ENCODE assay signal across 12 cellular contexts in the genomic region with DNA sequence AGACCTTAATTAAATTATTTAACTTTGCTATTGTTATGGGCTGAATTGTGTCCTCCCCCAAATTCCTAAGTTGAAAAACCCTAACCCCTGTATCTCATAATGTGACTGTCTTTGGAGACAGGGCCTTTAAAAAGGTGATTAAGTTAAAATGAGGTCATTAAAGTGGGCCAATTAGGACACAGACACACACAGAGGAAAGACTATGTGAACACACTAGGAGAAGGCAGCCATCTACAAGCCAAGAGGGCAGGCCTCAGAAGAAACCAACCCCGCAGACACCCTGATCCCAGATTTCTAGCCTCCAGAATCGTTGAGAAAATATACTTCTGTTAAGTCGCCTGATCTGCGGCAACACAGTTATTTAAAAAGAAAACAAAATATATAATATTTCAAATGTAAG. TPM values are rescaled to one million over a fixed set of nuclear protein-coding genes. Genes with fewer than 3 reads are reported as not detected.
A peak's percentile ranks its signal among the peaks of the same experiment; 100 is the strongest.
DNase-seq lines count a peak whose midpoint lies in the region; ATAC-seq, FAIRE-seq and TF ChIP-seq lines count a peak whose summit lies in the region.
"Had no signal": no experiment of that assay in that cellular context is flagged by ENCODE, and none has a peak within 500 bp of the region (broad histone marks: within the 10 kb centered on the region; RNA-seq: fewer than 3 reads in every experiment).

No MANE protein-coding gene starts in this region.

- CTCF ChIA-PET in CD8-positive, alpha-beta memory T cell (lab: Charles Lee) = interaction anchor here (0.9 to 6.2 kb wide), 9 partner anchors 12 to 111 kb away, joined by 3 to 56 read pairs (median 4); no protein-coding TSS in a partner anchor

- H3K4me1 Mint-ChIP-seq in CD8-positive, alpha-beta memory T cell = peaks cover 54 to 71% (median 68%) of the 10 kb centered on the region in 3 donors
- H3K4me1 Mint-ChIP-seq in activated T-helper 1 cell treated with anti-CD3 and anti-CD28 coated beads, Interleukin-12 subunit alpha, Interleukin-12 subunit beta, Interleukin-2, Interleukin-4 antibody, amounts not matched to agents 30 ng/mL and 10 ng/mL and 1 ng/mL, durations not matched to agents 14 hours and 24 hours and 36 hours (ENCODE audit: low read depth) = peaks cover 75% of the 10 kb centered on the region
- peaks cover 15% of the 10 kb centered on the region for H3K4me1 Mint-ChIP-seq in neural progenitor cell

- peaks cover 23% of the 10 kb centered on the region for H3K36me3 ChIP-seq in CD8-positive, alpha-beta memory T cell (ENCODE audit: insufficient read depth, low read length)
- H3K36me3 ChIP-seq in neural progenitor cell = no peaks in the 10 kb centered on the region
- peaks cover 11% of the 10 kb centered on the region for H3K36me3 ChIP-seq in BE2C

- peaks cover 0 to 3% of the 10 kb centered on the region in 2 donors for H3K27me3 Mint-ChIP-seq in CD8-positive, alpha-beta memory T cell
- H3K27me3 Mint-ChIP-seq in activated T-helper 1 cell treated with anti-CD3 and anti-CD28 coated beads, Interleukin-12 subunit alpha, Interleukin-12 subunit beta, Interleukin-2, Interleukin-4 antibody, amounts not matched to agents 30 ng/mL and 10 ng/mL and 1 ng/mL, durations not matched to agents 14 hours and 24 hours and 36 hours (ENCODE audit: insufficient read depth) = no peaks in the 10 kb centered on the region
- H3K27me3 Mint-ChIP-seq in neural progenitor cell (ENCODE audit: insufficient read depth, low read depth) = no peaks in the 10 kb centered on the region
- H3K27me3 Mint-ChIP-seq: dendritic cell treated with granulocyte-macrophage colony-stimulating factor and Interleukin-4, amounts not matched to agents 40 ng/mL and 50 ng/mL, for 4 days had no signal

- peaks cover 1% of the 10 kb centered on the region for H3F3A ChIP-seq in neural progenitor cell (ENCODE audit: low read depth)

- POLR2A ChIA-PET in CD8-positive, alpha-beta memory T cell (lab: Charles Lee) = interaction anchor here (1.2 to 2.7 kb wide), 2 partner anchors 11 to 33 kb away, joined by 3 to 8 read pairs; no protein-coding TSS in a partner anchor

- no peaks in the 10 kb centered on the region for H3K27me3 ChIP-seq in CD8-positive, alpha-beta memory T cell (ENCODE audit: insufficient read depth, low read length, poor library complexity, severe bottlenecking)
- peaks cover 3% of the 10 kb centered on the region for H3K27me3 ChIP-seq in neural progenitor cell
- no peaks in the 10 kb centered on the region for H3K27me3 ChIP-seq in BE2C

- H3K27ac Mint-ChIP-seq in CD8-positive, alpha-beta memory T cell = peak overlapping the region; percentile 66 to 99 (median 94)
- peak overlapping the region; percentile 90 for H3K27ac Mint-ChIP-seq in activated T-helper 1 cell treated with anti-CD3 and anti-CD28 coated beads, Interleukin-12 subunit alpha, Interleukin-12 subunit beta, Interleukin-2, Interleukin-4 antibody, amounts not matched to agents 30 ng/mL and 10 ng/mL and 1 ng/mL, durations not matched to agents 14 hours and 24 hours and 36 hours
- no peak overlapping the region for H3K27ac Mint-ChIP-seq in neural progenitor cell

- peaks cover 56% of the 10 kb centered on the region for H3K4me1 ChIP-seq in CD8-positive, alpha-beta memory T cell (ENCODE audit: insufficient read depth, low read length)
- H3K4me1 ChIP-seq in neural progenitor cell (peaks cover 43% of the 10 kb centered on the region), BE2C (peaks cover 3% of the 10 kb centered on the region)

- ATAC-seq in HG03196 (IDR thresholded peaks at IDR 0.05; ENCODE audit: unreplicated experiment) (no peak), GM18868 (IDR thresholded peaks at IDR 0.05; ENCODE audit: unreplicated experiment) (no peak)

- no peak overlapping the region for H3K9ac ChIP-seq in neural progenitor cell

- peak overlapping the region; percentile 76 to 96 (median 80) for H3K4me3 Mint-ChIP-seq in CD8-positive, alpha-beta memory T cell
- H3K4me3 Mint-ChIP-seq in activated T-helper 1 cell treated with anti-CD3 and anti-CD28 coated beads, Interleukin-12 subunit alpha, Interleukin-12 subunit beta, Interleukin-2, Interleukin-4 antibody, amounts not matched to agents 30 ng/mL and 10 ng/mL and 1 ng/mL, durations not matched to agents 14 hours and 24 hours and 36 hours = peak overlapping the region; percentile 87
- H3K4me3 Mint-ChIP-seq in neural progenitor cell = no peak overlapping the region
- H3K4me3 Mint-ChIP-seq: dendritic cell treated with granulocyte-macrophage colony-stimulating factor and Interleukin-4, amounts not matched to agents 40 ng/mL and 50 ng/mL, for 4 days had no signal

- H2AFZ ChIP-seq in neural progenitor cell (replicated peaks) = no peak overlapping the region

- peak overlapping the region; percentile 34 for H3K4me2 ChIP-seq in neural progenitor cell

- peak overlapping the region; percentile 67 for H3K4me3 ChIP-seq in CD8-positive, alpha-beta memory T cell (ENCODE audit: low read length)
- no peak overlapping the region for H3K4me3 ChIP-seq in neural progenitor cell
- H3K4me3 ChIP-seq in BE2C (ENCODE audit: low read depth, low read length) = no peak overlapping the region

- peaks cover 13 to 77% (median 26%) of the 10 kb centered on the region in 3 donors for H3K36me3 Mint-ChIP-seq in CD8-positive, alpha-beta memory T cell
- peaks cover 72% of the 10 kb centered on the region for H3K36me3 Mint-ChIP-seq in activated T-helper 1 cell treated with anti-CD3 and anti-CD28 coated beads, Interleukin-12 subunit alpha, Interleukin-12 subunit beta, Interleukin-2, Interleukin-4 antibody, amounts not matched to agents 30 ng/mL and 10 ng/mL and 1 ng/mL, durations not matched to agents 14 hours and 24 hours and 36 hours (ENCODE audit: low read depth)
- H3K36me3 Mint-ChIP-seq in neural progenitor cell = peaks cover 14% of the 10 kb centered on the region

- H3K79me2 ChIP-seq in neural progenitor cell (ENCODE audit: low read depth) = peaks cover 57% of the 10 kb centered on the region

- no peaks in the 10 kb centered on the region for H4K20me1 ChIP-seq in neural progenitor cell (ENCODE audit: low read depth)

- peak; percentile 51 for FAIRE-seq in GM19239 (lab: Jason Lieb, UNC)

- no peaks in the 10 kb centered on the region for H3K9me3 Mint-ChIP-seq in CD8-positive, alpha-beta memory T cell
- no peaks in the 10 kb centered on the region for H3K9me3 Mint-ChIP-seq in activated T-helper 1 cell treated with anti-CD3 and anti-CD28 coated beads, Interleukin-12 subunit alpha, Interleukin-12 subunit beta, Interleukin-2, Interleukin-4 antibody, amounts not matched to agents 30 ng/mL and 10 ng/mL and 1 ng/mL, durations not matched to agents 14 hours and 24 hours and 36 hours
- no peaks in the 10 kb centered on the region for H3K9me3 Mint-ChIP-seq in neural progenitor cell
- H3K9me3 Mint-ChIP-seq: dendritic cell treated with granulocyte-macrophage colony-stimulating factor and Interleukin-4, amounts not matched to agents 40 ng/mL and 50 ng/mL, for 4 days had no signal

- intact Hi-C loops in activated T-helper 1 cell treated with anti-CD3 and anti-CD28 coated beads, Interleukin-12 subunit alpha, Interleukin-12 subunit beta, Interleukin-2, Interleukin-4 antibody, amounts not matched to agents 30 ng/mL and 10 ng/mL and 1 ng/mL, durations not matched to agents 14 hours and 24 hours and 36 hours (cut with micrococcal nuclease) = loop anchor here (10.0 kb wide), 2 partner anchors 1140 to 1270 kb away; partner anchors contain the start of gene SF3B1

- H3K9me3 ChIP-seq in CD8-positive, alpha-beta memory T cell (ENCODE audit: low read length) = no peaks in the 10 kb centered on the region
- no peaks in the 10 kb centered on the region for H3K9me3 ChIP-seq in neural progenitor cell (ENCODE audit: low read depth)
- H3K9me3 ChIP-seq in BE2C = no peaks in the 10 kb centered on the region

- TF ChIP-seq CTCF in neural progenitor cell (IDR thresholded peaks at IDR 0.05) (no peak), BE2C (IDR thresholded peaks at IDR 0.05; ENCODE audit: low read depth, low read length) (no peak)

- peak in 1 of 5 donors; percentile 32 for DNase-seq in CD8-positive, alpha-beta memory T cell
- DNase-seq in GM19239 (ENCODE audit: insufficient read length, low spot score) (no peak), neural progenitor cell (ENCODE audit: low spot score) (no peak), BE2C (no peak), SW 1271 (lab: John Stamatoyannopoulos, UW) (no peak)
- no peak for DNase-seq in activated T-helper 1 cell treated with anti-CD3 and anti-CD28 coated beads, Interleukin-12 subunit alpha, Interleukin-12 subunit beta, Interleukin-2, Interleukin-4 antibody, amounts not matched to agents 30 ng/mL and 10 ng/mL and 1 ng/mL, durations not matched to agents 14 hours and 24 hours and 36 hours (ENCODE audit: low spot score)
- DNase-seq: mesenchymal stem cell, NCI-H226 had no signal

- H3K27ac ChIP-seq in CD8-positive, alpha-beta memory T cell (ENCODE audit: low read depth, low read length) = peak overlapping the region; percentile 40
- no peak overlapping the region for H3K27ac ChIP-seq in neural progenitor cell
- H3K27ac ChIP-seq: VCaP had no signal

RNA-seq across cellular contexts. Expression of gene STK17B, which starts 6.4 kb away (rescaled TPM):
- total RNA-seq in CD8-positive, alpha-beta memory T cell = 100 to 1,000 TPM; 121 to 130 TPM
- polyA plus RNA-seq in CD8-positive, alpha-beta memory T cell = 54.6 TPM
- 148 and 164 TPM in 2 replicates for total RNA-seq in activated T-helper 1 cell treated with anti-CD3 and anti-CD28 coated beads, Interleukin-12 subunit alpha, Interleukin-12 subunit beta, Interleukin-2, Interleukin-4 antibody, amounts not matched to agents 30 ng/mL and 10 ng/mL and 1 ng/mL, durations not matched to agents 14 hours and 24 hours and 36 hours
- 18.6 and 35.4 TPM in 2 replicates for total RNA-seq in neural progenitor cell (ENCODE audit: low replicate concordance)
- polyA plus RNA-seq in BE2C (2012; ENCODE audit: insufficient read depth, insufficient read length, low read depth) = 2.3 TPM
